8 cellular contexts compared by ENCODE assay signal in genomic region chr20:63956664-63957003, GRCh38. TPM values are rescaled to one million over a fixed set of nuclear protein-coding genes. Genes with fewer than 3 reads are reported as not detected.
A peak's percentile ranks its signal among the peaks of the same experiment; 100 is the strongest.
DNase-seq lines count a peak whose midpoint lies in the region; ATAC-seq and TF ChIP-seq lines count a peak whose summit lies in the region.

No MANE protein-coding gene starts in this region.

- no peak for TF ChIP-seq CTCF in astrocyte of the spinal cord (IDR thresholded peaks at IDR 0.05; ENCODE audit: low read depth, low read length)
- TF ChIP-seq CTCF in mesothelial cell of epicardium (IDR thresholded peaks at IDR 0.05; ENCODE audit: unreplicated experiment): no peak

- DNase-seq in astrocyte of the spinal cord (ENCODE audit: low read depth, low spot score): no peak
- DNase-seq in mesothelial cell of epicardium (ENCODE audit: low spot score in 2 of 2, unreplicated experiment in 2 of 2): no peak
- DNase-seq in COR-L47 (lab: John Stamatoyannopoulos, UW): no peak
- no peak for DNase-seq in amniotic stem cell (lab: John Stamatoyannopoulos, UW)

- H3K27ac Mint-ChIP-seq in mesothelial cell of epicardium: peak overlapping the region; percentile 75

- peaks cover 4% of the 10 kb centered on the region for H3K36me3 Mint-ChIP-seq in mesothelial cell of epicardium

- ATAC-seq in GM18502 (IDR thresholded peaks at IDR 0.05; ENCODE audit: poor library complexity, unreplicated experiment) (peak; percentile 15), HG03135 (IDR thresholded peaks at IDR 0.05; ENCODE audit: unreplicated experiment) (peak; percentile 12), GM18909 (IDR thresholded peaks at IDR 0.05; ENCODE audit: poor library complexity, unreplicated experiment) (no peak), HG02623 (IDR thresholded peaks at IDR 0.05; ENCODE audit: unreplicated experiment) (no peak)

- H3K9me3 Mint-ChIP-seq in mesothelial cell of epicardium: no peaks in the 10 kb centered on the region

- H3K4me3 ChIP-seq in astrocyte of the spinal cord (ENCODE audit: low read depth, low read length): peak overlapping the region; percentile 45

- in situ Hi-C loops in astrocyte of the spinal cord (cut with HindIII; ENCODE audit: low sequenced_read_pairs): no loop called here

- H3K27me3 Mint-ChIP-seq in mesothelial cell of epicardium (ENCODE audit: low read depth): no peaks in the 10 kb centered on the region

- H3K4me3 Mint-ChIP-seq in mesothelial cell of epicardium: peak overlapping the region; percentile 75

- peaks cover 21% of the 10 kb centered on the region for H3K4me1 Mint-ChIP-seq in mesothelial cell of epicardium

RNA-seq across cellular contexts. Expression of gene UCKL1, which starts 0.4 kb away (rescaled TPM):
- 56.8 to 60.0 TPM (median 58.0 TPM) in 3 replicates for total RNA-seq in mesothelial cell of epicardium

RNA-seq across cellular contexts. Expression of gene ZNF512B, which starts 13.1 kb away (rescaled TPM):
- total RNA-seq in mesothelial cell of epicardium: 60.0 to 62.0 TPM (median 61.0 TPM) in 3 replicates

RNA-seq across cellular contexts. Expression of gene SAMD10, which starts 22.8 kb away (rescaled TPM):
- total RNA-seq in mesothelial cell of epicardium: 10.3 to 11.7 TPM (median 11.4 TPM) in 3 replicates

RNA-seq across cellular contexts. Expression of gene PRPF6, which starts 24.3 kb away (rescaled TPM):
- total RNA-seq in mesothelial cell of epicardium: 65.2 to 68.2 TPM (median 65.9 TPM) in 3 replicates

Comparison
In these comparisons a context has a peak if more than half of its experiments do, and no peak if none do; other contexts are left out.
1. ATAC-seq: peak in GM18502 (single experiment) and HG03135 (single experiment); none in GM18909 (single experiment) and HG02623 (single experiment).